Comparison of ENCODE assay signal across 28 cellular contexts in genomic region chr7:115973381-115973780, GRCh38. TPM values are rescaled to one million over a fixed set of nuclear protein-coding genes. Genes with fewer than 3 reads are reported as not detected.
"Had no signal": no experiment of that assay in that cellular context is flagged by ENCODE, and none has a peak within 500 bp of the region (broad histone marks: within the 10 kb centered on the region; RNA-seq: fewer than 3 reads in every experiment).

No MANE protein-coding gene starts in this region.

- H3K4me3 Mint-ChIP-seq: activated B cell treated with CpG ODN at 0.5 μM for 24 hours; activated CD4-positive, alpha-beta memory T cell treated with anti-CD3 and anti-CD28 coated beads for 36 hours; activated CD4-positive, alpha-beta T cell treated with anti-CD3 and anti-CD28 coated beads, Interleukin-2, amount 10 ng/mL, durations not matched to agents 7 days and 5 days; activated naive CD4-positive, alpha-beta T cell treated with anti-CD3 and anti-CD28 coated beads for 36 hours; activated naive CD8-positive, alpha-beta T cell; activated T-cell treated with anti-CD3 and anti-CD28 coated beads, Interleukin-2, amount 50 U/mL, for 4 hours; activated T-helper 17 cell treated with anti-CD3 and anti-CD28 coated beads, Interleukin-2, amount 50 U/mL, for 72 hours; central memory CD8-positive, alpha-beta T cell; T-cell had no signal

- DNase-seq: activated B cell treated with CpG ODN at 0.5 μM for 24 hours; activated CD4-positive, alpha-beta memory T cell treated with anti-CD3 and anti-CD28 coated beads for 36 hours; activated CD4-positive, alpha-beta T cell treated with anti-CD3 and anti-CD28 coated beads, Interleukin-2, amount 10 ng/mL, durations not matched to agents 7 days and 5 days; activated CD8-positive, alpha-beta memory T cell treated with anti-CD3 and anti-CD28 coated beads for 24 hours; activated gamma-delta T cell; activated naive CD4-positive, alpha-beta T cell treated with anti-CD3 and anti-CD28 coated beads for 36 hours; activated T-cell treated with anti-CD3 and anti-CD28 coated beads, Interleukin-2, amount 50 U/mL, for 4 hours; anterior cingulate cortex; MG63; MV-4-11; NCI-H1092 treated with DMSO at 0.1 percent for 48 hours; NCI-H1436 treated with DMSO at 0.1 percent for 48 hours; NCI-H187; NCI-H2081; NCI-H446; NCI-H524; PC-3; T-cell; T-helper 2 cell; T1000 had no signal

- H3K4me3 ChIP-seq: breast epithelium, MG63, SK-N-MC had no signal

- H3K27me3 Mint-ChIP-seq: activated B cell treated with CpG ODN at 0.5 μM for 24 hours; activated CD4-positive, alpha-beta memory T cell treated with anti-CD3 and anti-CD28 coated beads for 36 hours; activated CD4-positive, alpha-beta T cell treated with anti-CD3 and anti-CD28 coated beads, Interleukin-2, amount 10 ng/mL, durations not matched to agents 7 days and 5 days; activated naive CD8-positive, alpha-beta T cell; central memory CD8-positive, alpha-beta T cell; T-cell had no signal

- FAIRE-seq: RCC 7860, TTC549 had no signal

- H3K4me1 ChIP-seq: breast epithelium had no signal

- H3K27ac Mint-ChIP-seq: activated B cell treated with CpG ODN at 0.5 μM for 24 hours; activated CD4-positive, alpha-beta memory T cell treated with anti-CD3 and anti-CD28 coated beads for 36 hours; activated CD4-positive, alpha-beta T cell treated with anti-CD3 and anti-CD28 coated beads, Interleukin-2, amount 10 ng/mL, durations not matched to agents 7 days and 5 days; activated naive CD4-positive, alpha-beta T cell treated with anti-CD3 and anti-CD28 coated beads for 36 hours; activated naive CD8-positive, alpha-beta T cell; activated T-helper 17 cell treated with anti-CD3 and anti-CD28 coated beads, Interleukin-2, amount 50 U/mL, for 72 hours; T-cell had no signal

- H3K27me3 ChIP-seq: breast epithelium, MG63 had no signal

- H3K9me3 Mint-ChIP-seq: activated B cell treated with CpG ODN at 0.5 μM for 24 hours; activated CD4-positive, alpha-beta memory T cell treated with anti-CD3 and anti-CD28 coated beads for 36 hours; activated CD4-positive, alpha-beta T cell treated with anti-CD3 and anti-CD28 coated beads, Interleukin-2, amount 10 ng/mL, durations not matched to agents 7 days and 5 days; activated naive CD4-positive, alpha-beta T cell treated with anti-CD3 and anti-CD28 coated beads for 36 hours; activated T-cell treated with anti-CD3 and anti-CD28 coated beads, Interleukin-2, amount 50 U/mL, for 4 hours; activated T-helper 17 cell treated with anti-CD3 and anti-CD28 coated beads, Interleukin-2, amount 50 U/mL, for 72 hours; central memory CD8-positive, alpha-beta T cell had no signal

- H3K27ac ChIP-seq: breast epithelium, SK-N-MC had no signal

- H3K36me3 ChIP-seq: breast epithelium, MG63 had no signal

- ATAC-seq: activated T-cell treated with anti-CD3 and anti-CD28 coated beads, Interleukin-2, amount 50 U/mL, for 4 hours; activated T-helper 17 cell treated with anti-CD3 and anti-CD28 coated beads, Interleukin-2, amount 50 U/mL, for 72 hours; PC-3; Right ventricle myocardium inferior; T-cell had no signal

- H3K9me3 ChIP-seq: breast epithelium, MG63 had no signal

- H3K36me3 Mint-ChIP-seq: activated CD4-positive, alpha-beta memory T cell treated with anti-CD3 and anti-CD28 coated beads for 36 hours; activated naive CD8-positive, alpha-beta T cell; T-cell had no signal

- H3K4me1 Mint-ChIP-seq: activated B cell treated with CpG ODN at 0.5 μM for 24 hours; activated CD4-positive, alpha-beta T cell treated with anti-CD3 and anti-CD28 coated beads, Interleukin-2, amount 10 ng/mL, durations not matched to agents 7 days and 5 days; activated T-helper 17 cell treated with anti-CD3 and anti-CD28 coated beads, Interleukin-2, amount 50 U/mL, for 72 hours; central memory CD8-positive, alpha-beta T cell; T-cell had no signal

RNA-seq across cellular contexts. Expression of gene TFEC, which starts 57.2 kb away (rescaled TPM):
- total RNA-seq: activated CD4-positive, alpha-beta memory T cell treated with anti-CD3 and anti-CD28 coated beads for 36 hours; activated naive CD4-positive, alpha-beta T cell treated with anti-CD3 and anti-CD28 coated beads for 36 hours had no signal
